In the genomic region with DNA sequence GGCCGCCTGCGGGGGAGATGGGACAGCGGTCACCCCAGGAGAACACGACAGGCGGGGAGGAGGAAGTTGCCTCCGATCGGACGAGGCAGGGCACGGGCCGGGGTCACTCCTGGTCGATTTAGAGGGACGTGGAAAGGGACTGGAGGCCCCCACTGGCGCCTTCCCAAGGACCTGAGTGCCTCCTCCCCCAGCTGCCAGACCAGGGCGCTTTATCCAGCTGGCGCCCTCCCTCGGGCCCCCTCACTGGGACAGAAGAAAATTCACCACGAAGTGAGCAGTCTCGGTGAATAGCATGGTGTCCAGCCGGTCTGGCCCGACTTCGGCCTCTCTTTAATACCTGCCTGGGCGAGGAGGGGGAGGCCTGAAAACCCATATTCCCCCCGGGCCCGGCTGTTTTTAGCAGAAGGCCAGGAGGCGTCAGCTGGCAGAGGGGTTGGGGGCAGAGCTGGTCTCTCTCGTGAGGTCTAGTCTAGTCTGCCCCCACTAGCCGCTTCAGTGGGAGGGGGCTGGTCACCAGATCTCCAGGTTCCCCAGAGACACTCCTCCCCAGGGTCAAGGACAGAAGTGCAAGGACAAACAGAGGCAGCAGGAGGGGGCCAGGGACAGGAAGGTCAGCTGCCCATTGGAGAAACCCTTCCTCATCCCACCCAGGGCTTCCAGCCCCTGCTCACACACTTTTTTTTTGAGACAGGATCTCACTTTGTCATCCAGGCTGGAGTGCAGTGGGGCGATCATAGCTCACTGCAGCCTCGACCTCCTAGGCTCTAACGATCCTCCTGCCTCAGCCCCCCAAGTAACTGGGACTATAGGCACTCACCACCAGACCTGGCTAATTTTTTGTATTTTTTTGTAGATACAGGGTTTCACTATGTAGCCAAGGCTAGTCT, we compare ENCODE assay signal across 8 cellular contexts. TPM values are rescaled to one million over a fixed set of nuclear protein-coding genes. Genes with fewer than 3 reads are reported as not detected.
A peak's percentile ranks its signal among the peaks of the same experiment; 100 is the strongest.
DNase-seq lines count a peak whose midpoint lies in the region; ATAC-seq and TF ChIP-seq lines count a peak whose summit lies in the region.

No MANE protein-coding gene starts in this region.

- no peaks in the 10 kb centered on the region for H3K9me3 ChIP-seq in OCI-LY3 (ENCODE audit: insufficient read depth, low read length)
- H3K9me3 ChIP-seq in thyroid gland: no peaks in the 10 kb centered on the region

- H3K4me3 ChIP-seq in OCI-LY3 (ENCODE audit: low read length) (peak overlapping the region; percentile 94), thyroid gland (replicated peaks in 1 of 3) (peak overlapping the region; percentile 34 to 62 (median 41))

- H4K20me1 ChIP-seq in OCI-LY3 (ENCODE audit: insufficient read depth, low read length): no peaks in the 10 kb centered on the region

- H3K4me1 ChIP-seq in OCI-LY3 (ENCODE audit: low read length) (peaks cover 11% of the 10 kb centered on the region), thyroid gland (peaks cover 19 to 47% of the 10 kb centered on the region in 2 donors)

- no peaks in the 10 kb centered on the region for H3K36me3 ChIP-seq in OCI-LY3 (replicated peaks; ENCODE audit: low read depth, low read length)
- H3K36me3 ChIP-seq in thyroid gland: no peaks in the 10 kb centered on the region

- TF ChIP-seq CTCF in OCI-LY3 (IDR thresholded peaks at IDR 0.05; ENCODE audit: low read depth, low read length): no peak
- peak in 1 of 6 experiments; percentile 12 for TF ChIP-seq CTCF in thyroid gland (IDR thresholded peaks at IDR 0.05)

- H3K79me2 ChIP-seq in OCI-LY3 (ENCODE audit: low read length): no peaks in the 10 kb centered on the region

- no peak for TF ChIP-seq POLR2A in thyroid gland (IDR thresholded peaks at IDR 0.05)

- peak overlapping the region; percentile 88 for H3K9ac ChIP-seq in OCI-LY3 (ENCODE audit: low read length)

- peak; percentile 16 for ATAC-seq in GM18498 (IDR thresholded peaks at IDR 0.05; ENCODE audit: unreplicated experiment)

- intact Hi-C loops in thyroid gland (cut with DNase I): no loop called here

- 0 out of 2 replicates have a peak overlapping the region, but pooled peaks have one; percentile 9 for H2AFZ ChIP-seq in OCI-LY3 (ENCODE audit: low read depth, low read length)

- H3K27ac ChIP-seq in OCI-LY3 (ENCODE audit: low read length) (peak overlapping the region; percentile 13; the same call in 1 of the 2 replicates), thyroid gland (peak overlapping the region; percentile 86 to 94 (median 89))

- peak; percentile 55 for DNase-seq in AG08395 (ENCODE audit: low spot score)
- DNase-seq in dermis blood vessel endothelial cell: peak; percentile 65
- peak; percentile 44 to 65 for DNase-seq in lung microvascular endothelial cell (ENCODE audit: low read depth in 2 of 2)
- DNase-seq in thyroid gland: peak; percentile 62 to 72
- no peak for DNase-seq in NCI-H526 treated with DMSO at 0.1 percent for 48 hours (lab: John Stamatoyannopoulos, UW)
- DNase-seq in LoVo (ENCODE audit: low spot score): no peak

- H3K4me2 ChIP-seq in OCI-LY3 (ENCODE audit: low read length): peak overlapping the region; percentile 86

- H3K27me3 ChIP-seq in OCI-LY3 (ENCODE audit: low read depth, low read length) (no peaks in the 10 kb centered on the region), thyroid gland (no peaks in the 10 kb centered on the region)

- WGBS in thyroid gland, 2 donors: 13 to 26% methylated on average over 9 to 20 of the region's 30 CpGs

RNA-seq across cellular contexts. Expression of gene FAM229A, which starts 10.2 kb away (rescaled TPM):
- total RNA-seq in dermis blood vessel endothelial cell: 0.88 and 2.0 TPM in 2 replicates
- 0.22 and 0.99 TPM in 2 replicates for total RNA-seq in lung microvascular endothelial cell
- 10 to 100 TPM in 1 of 4 donors, 1 to 10 TPM in 3; 5.1 to 20.0 (median 7.4) TPM for total RNA-seq in thyroid gland

RNA-seq across cellular contexts. Expression of gene TSSK3, which starts 10.2 kb away (rescaled TPM):
- total RNA-seq in dermis blood vessel endothelial cell (0.14 TPM in 1 of 2 replicates, not detected in the other), lung microvascular endothelial cell (not detected in 2 replicates), thyroid gland (1 to 10 TPM; 1.2 to 6.0 (median 2.9) TPM)

RNA-seq across cellular contexts. Expression of gene MARCKSL1, which starts 16.1 kb away (rescaled TPM):
- total RNA-seq in dermis blood vessel endothelial cell: 129 and 147 TPM in 2 replicates
- total RNA-seq in lung microvascular endothelial cell: 101 and 118 TPM in 2 replicates
- 10 to 100 TPM; 62.1 to 97.3 (median 70.6) TPM for total RNA-seq in thyroid gland

RNA-seq across cellular contexts. Expression of gene BSDC1, which starts 42.1 kb away (rescaled TPM):
- total RNA-seq in dermis blood vessel endothelial cell: 61.5 and 75.7 TPM in 2 replicates
- total RNA-seq in lung microvascular endothelial cell: 29.6 and 50.2 TPM in 2 replicates
- 100 to 1,000 TPM in 3 of 4 donors, 10 to 100 TPM in 1; 93.0 to 132 (median 101) TPM for total RNA-seq in thyroid gland

Comparison
In these comparisons a context has a peak if more than half of its experiments do, and no peak if none do; other contexts are left out.
1. DNase-seq: peak in AG08395 (single experiment), dermis blood vessel endothelial cell (single experiment), lung microvascular endothelial cell (2 of 2) and thyroid gland (2 of 2); none in NCI-H526 treated with DMSO at 0.1 percent for 48 hours (single experiment) and LoVo (single experiment).